Comparison of ENCODE assay signal across 23 cellular contexts in genomic region chr6:72712921-72713320, GRCh38.
"Had no signal": no experiment of that assay in that cellular context is flagged by ENCODE, and none has a peak within 500 bp of the region (broad histone marks: within the 10 kb centered on the region; RNA-seq: fewer than 3 reads in every experiment).

No MANE protein-coding gene starts in this region.

- H3K9me3 ChIP-seq: colonic mucosa, gastrocnemius medialis, sigmoid colon, upper lobe of right lung had no signal

- H3K4me1 ChIP-seq: colonic mucosa, left lung, sigmoid colon, upper lobe of right lung had no signal

- H3K4me3 Mint-ChIP-seq: activated CD4-positive, alpha-beta T cell treated with anti-CD3 and anti-CD28 coated beads, Interleukin-2, amount 10 ng/mL, durations not matched to agents 24 days and 14 days; activated CD8-positive, alpha-beta T cell treated with anti-CD3 and anti-CD28 coated beads, Interleukin-2, amount 10 ng/mL, durations not matched to agents 7 days and 5 days; activated naive CD8-positive, alpha-beta T cell treated with anti-CD3 and anti-CD28 coated beads, Interleukin-2, amount 10 ng/mL, durations not matched to agents 7 days and 5 days; activated T-cell treated with anti-CD3 and anti-CD28 coated beads, Interleukin-2, amount 50 U/mL, for 24 hours; mesothelial cell of epicardium; nephron had no signal

- H3K4me3 ChIP-seq: cardiac muscle cell, colonic mucosa, left lung, sigmoid colon, upper lobe of right lung had no signal

- H3K36me3 ChIP-seq: cardiac muscle cell, colonic mucosa, gastrocnemius medialis, left lung, sigmoid colon, upper lobe of right lung had no signal

- H3K4me1 Mint-ChIP-seq: activated CD4-positive, alpha-beta T cell treated with anti-CD3 and anti-CD28 coated beads, Interleukin-2, amount 10 ng/mL, durations not matched to agents 24 days and 14 days; activated naive CD8-positive, alpha-beta T cell treated with anti-CD3 and anti-CD28 coated beads, Interleukin-2, amount 10 ng/mL, durations not matched to agents 7 days and 5 days; nephron had no signal

- H3K27ac Mint-ChIP-seq: activated CD4-positive, alpha-beta T cell treated with anti-CD3 and anti-CD28 coated beads, Interleukin-2, amount 10 ng/mL, durations not matched to agents 24 days and 14 days; activated CD8-positive, alpha-beta T cell treated with anti-CD3 and anti-CD28 coated beads, Interleukin-2, amount 10 ng/mL, durations not matched to agents 7 days and 5 days; activated naive CD8-positive, alpha-beta T cell treated with anti-CD3 and anti-CD28 coated beads, Interleukin-2, amount 10 ng/mL, durations not matched to agents 7 days and 5 days; activated T-cell treated with anti-CD3 and anti-CD28 coated beads, Interleukin-2, amount 50 U/mL, for 24 hours; activated T-helper 2 cell treated with anti-CD3 and anti-CD28 coated beads, Interferon-gamma antibody, Interleukin-2, Interleukin-4, amounts not matched to agents 10 μg/mL and 5 μg/mL and 100 μg/mL, durations not matched to agents 14 hours and 24 hours and 36 hours; mesothelial cell of epicardium; nephron had no signal

- H3K27me3 ChIP-seq: cardiac muscle cell, colonic mucosa, gastrocnemius medialis, left lung, sigmoid colon, upper lobe of right lung had no signal

- ATAC-seq: activated CD8-positive, alpha-beta T cell treated with anti-CD3 and anti-CD28 coated beads, Interleukin-2, amount 10 ng/mL, durations not matched to agents 7 days and 5 days; left lung; upper lobe of right lung had no signal

- H3K27me3 Mint-ChIP-seq: activated CD4-positive, alpha-beta T cell treated with anti-CD3 and anti-CD28 coated beads, Interleukin-2, amount 10 ng/mL, durations not matched to agents 24 days and 14 days; activated naive CD8-positive, alpha-beta T cell treated with anti-CD3 and anti-CD28 coated beads, Interleukin-2, amount 10 ng/mL, durations not matched to agents 7 days and 5 days; activated T-cell treated with anti-CD3 and anti-CD28 coated beads, Interleukin-2, amount 50 U/mL, for 24 hours had no signal

- H3K27ac ChIP-seq: colonic mucosa, left lung, sigmoid colon, upper lobe of right lung had no signal

- DNase-seq: activated CD4-positive, alpha-beta T cell treated with anti-CD3 and anti-CD28 coated beads, Interleukin-2, amount 10 ng/mL, durations not matched to agents 24 days and 14 days; activated CD4-positive, CD25-positive, alpha-beta regulatory T cell; activated CD8-positive, alpha-beta T cell treated with anti-CD3 and anti-CD28 coated beads, Interleukin-2, amount 10 ng/mL, durations not matched to agents 7 days and 5 days; activated naive CD4-positive, alpha-beta T cell treated with Interleukin-2 at 50 U/mL for 16 hours; activated naive CD8-positive, alpha-beta T cell treated with anti-CD3 and anti-CD28 coated beads, Interleukin-2, amount 10 ng/mL, durations not matched to agents 7 days and 5 days; activated T-cell treated with anti-CD3 and anti-CD28 coated beads, Interleukin-2, amount 50 U/mL, for 24 hours; anterior cingulate cortex; colonic mucosa; erythroblast; gastrocnemius medialis; head of caudate nucleus; left lung; sigmoid colon; stimulated activated CD4-positive, alpha-beta T cell treated with anti-CD3 and anti-CD28 coated beads, Interleukin-12 subunit alpha, Interleukin-12 subunit beta, amount 100 ng/mL, for 4 hours; stimulated activated CD4-positive, alpha-beta T cell treated with anti-CD3 and anti-CD28 coated beads, Interleukin-1b, Interleukin-23, amount 100 ng/mL, for 48 hours; stimulated activated CD8-positive, alpha-beta memory T cell treated with anti-CD3 and anti-CD28 coated beads, Interleukin-4, amount 100 ng/mL, for 48 hours; stimulated activated naive CD4-positive, alpha-beta T cell; T1000; upper lobe of right lung had no signal
